In genomic region chr1:45325816-45326506, GRCh38 we compare ENCODE assay signal across 8 cellular contexts. TPM values are rescaled to one million over a fixed set of nuclear protein-coding genes. Genes with fewer than 3 reads are reported as not detected.
DNase-seq lines count a peak whose midpoint lies in the region; ATAC-seq and TF ChIP-seq lines count a peak whose summit lies in the region.

No MANE protein-coding gene starts in this region.

- peak overlapping the region; percentile 69; the same call in 1 of the 2 replicates for H3K9ac ChIP-seq in OCI-LY1 (ENCODE audit: low read length)
- no peak overlapping the region for H3K9ac ChIP-seq in endodermal cell (ENCODE audit: extremely low read depth, low read length, poor library complexity, severe bottlenecking)

- peaks cover 17% of the 10 kb centered on the region for H3K36me3 Mint-ChIP-seq in endodermal cell (ENCODE audit: low read depth)

- H3K9me3 ChIP-seq in OCI-LY1 (ENCODE audit: low read length) (no peaks in the 10 kb centered on the region), endodermal cell (ENCODE audit: control insufficient read depth, low read length) (peaks cover 17% of the 10 kb centered on the region)

- H3K36me3 ChIP-seq in OCI-LY1 (ENCODE audit: insufficient read depth, low read length) (peaks cover 17% of the 10 kb centered on the region; the same call in 1 of the 2 replicates), endodermal cell (ENCODE audit: control insufficient read depth, insufficient read depth, low read length) (peaks cover 16% of the 10 kb centered on the region)

- H3K4me3 ChIP-seq in OCI-LY1 (ENCODE audit: low read depth, low read length, poor library complexity, severe bottlenecking) (peak overlapping the region; percentile 66), endodermal cell (ENCODE audit: low read length) (no peak overlapping the region)

- peaks cover 16% of the 10 kb centered on the region for H3K9me3 Mint-ChIP-seq in endodermal cell

- intact Hi-C loops in sciatic nerve (cut with DNase I): no loop called here

- no peaks in the 10 kb centered on the region for H3F3A ChIP-seq in OCI-LY1 (ENCODE audit: insufficient read depth, low read length)

- DNase-seq in DMS79 treated with DMSO at 0.1 percent for 48 hours (lab: John Stamatoyannopoulos, UW): peak; percentile 19
- no peak for DNase-seq in DMS79 (lab: John Stamatoyannopoulos, UW)
- peak; percentile 46 for DNase-seq in endodermal cell
- DNase-seq in sciatic nerve (ENCODE audit: low spot score): no peak
- DNase-seq in GOT3 (lab: John Stamatoyannopoulos, UW): no peak
- DNase-seq in kidney glomerular epithelial cell (lab: John Stamatoyannopoulos, UW): no peak

- H3K4me1 ChIP-seq in OCI-LY1 (ENCODE audit: insufficient read depth, low read length, severe bottlenecking) (peaks cover 26% of the 10 kb centered on the region), endodermal cell (ENCODE audit: control insufficient read depth, insufficient read depth, low read length) (no peaks in the 10 kb centered on the region)

- H3K27ac ChIP-seq in OCI-LY1 (ENCODE audit: low read depth, low read length, poor library complexity, severe bottlenecking) (no peak overlapping the region), endodermal cell (ENCODE audit: low read depth, low read length) (no peak overlapping the region)

- H3K4me3 Mint-ChIP-seq in endodermal cell: peak overlapping the region; percentile 64

- H2AFZ ChIP-seq in OCI-LY1 (ENCODE audit: low read length): no peak overlapping the region

- H3K27me3 Mint-ChIP-seq in endodermal cell (ENCODE audit: insufficient read depth): no peaks in the 10 kb centered on the region

- peak overlapping the region; percentile 94 for H3K27ac Mint-ChIP-seq in endodermal cell

- H3K79me2 ChIP-seq in OCI-LY1 (ENCODE audit: insufficient read depth, low read length): no peaks in the 10 kb centered on the region

- TF ChIP-seq CTCF in OCI-LY1 (IDR thresholded peaks at IDR 0.05; ENCODE audit: low read length) (no peak), endodermal cell (conservative IDR thresholded peaks at IDR 0.05) (no peak)

- no peaks in the 10 kb centered on the region for H4K20me1 ChIP-seq in OCI-LY1 (ENCODE audit: insufficient read depth, low read length)

- ATAC-seq in sciatic nerve (peak; percentile 37), HG02852 (IDR thresholded peaks at IDR 0.05; ENCODE audit: unreplicated experiment) (no peak)

- H3K9me2 ChIP-seq in OCI-LY1 (ENCODE audit: low read depth, low read length): no peaks in the 10 kb centered on the region

- H3K27me3 ChIP-seq in OCI-LY1 (ENCODE audit: insufficient read depth, low read length) (no peaks in the 10 kb centered on the region), endodermal cell (ENCODE audit: control insufficient read depth, insufficient read depth, low read length, poor library complexity, severe bottlenecking) (no peaks in the 10 kb centered on the region)

- peaks cover 36% of the 10 kb centered on the region for H3K4me1 Mint-ChIP-seq in endodermal cell

- WGBS in endodermal cell (ENCODE audit: insufficient coverage in 1 of 2, insufficient read length in 1 of 2), 2 experiments: 83 to 92% methylated on average over 2 to 6 of the region's 6 CpGs

- H3K4me2 ChIP-seq in OCI-LY1 (ENCODE audit: low read length): peak overlapping the region; percentile 80

RNA-seq across cellular contexts. Expression of gene HPDL, which starts 0.7 kb away (rescaled TPM):
- total RNA-seq in endodermal cell (10 to 100 TPM in 1 of 2 donors, 1 to 10 TPM in 1; 7.8 to 10.1 TPM), sciatic nerve (2.3 TPM)
- 0.39 TPM for polyA plus RNA-seq in endodermal cell (2013, experiment 1 of 2)
- 0.50 TPM for polyA plus RNA-seq in endodermal cell (2013, experiment 2 of 2)

RNA-seq across cellular contexts. Expression of gene TOE1, which starts 14.0 kb away (rescaled TPM):
- total RNA-seq in endodermal cell (10 to 100 TPM in 1 of 2 donors, 1 to 10 TPM in 1; 9.6 to 16.7 TPM), sciatic nerve (8.8 TPM)
- polyA plus RNA-seq in endodermal cell (2013, experiment 1 of 2): 12.1 TPM
- 12.0 TPM for polyA plus RNA-seq in endodermal cell (2013, experiment 2 of 2)

RNA-seq across cellular contexts. Expression of gene MUTYH, which starts 14.3 kb away (rescaled TPM):
- total RNA-seq in endodermal cell (10 to 100 TPM; 60.5 to 60.9 TPM), sciatic nerve (37.5 TPM)
- polyA plus RNA-seq in endodermal cell (2013, experiment 1 of 2): 51.0 TPM
- polyA plus RNA-seq in endodermal cell (2013, experiment 2 of 2): 38.1 TPM

Comparison
In these comparisons a context has a peak if more than half of its experiments do, and no peak if none do; other contexts are left out.
1. DNase-seq: peak in DMS79 treated with DMSO at 0.1 percent for 48 hours (single experiment) and endodermal cell (single experiment); none in DMS79 (single experiment), sciatic nerve (single experiment), GOT3 (single experiment) and kidney glomerular epithelial cell (single experiment).